Comparison of ENCODE assay signal across 26 cellular contexts in genomic region chr2:38174131-38174530, GRCh38.
DNase-seq lines count a peak whose midpoint lies in the region; FAIRE-seq and TF ChIP-seq lines count a peak whose summit lies in the region.
"Had no signal": no experiment of that assay in that cellular context is flagged by ENCODE, and none has a peak within 500 bp of the region (broad histone marks: within the 10 kb centered on the region; RNA-seq: fewer than 3 reads in every experiment).

No MANE protein-coding gene starts in this region.

- POLR2A ChIA-PET in MCF 10A (lab: Yijun Ruan, JAX), result interaction anchor here (0.7 to 12.7 kb wide), 16 partner anchors 14 to 249 kb away, joined by 3 to 168 read pairs (median 6); partner anchors contain the start of genes CYP1B1 and RMDN2

- peaks cover 22% of the 10 kb centered on the region for H3K36me3 Mint-ChIP-seq in MCF 10A (ENCODE audit: insufficient read depth, unreplicated experiment)
- H3K36me3 Mint-ChIP-seq in nephron progenitor cell (ENCODE audit: low read depth), result no peaks in the 10 kb centered on the region
- H3K36me3 Mint-ChIP-seq: brain; CD8-positive, alpha-beta memory T cell; memory B cell; naive B cell had no signal

- H3K27ac ChIP-seq in breast epithelium, result peak overlapping the region; percentile 50 to 80
- H3K27ac ChIP-seq in epithelial cell of prostate, result peak overlapping the region; percentile 44
- no peak overlapping the region for H3K27ac ChIP-seq in tibial artery
- H3K27ac ChIP-seq: 22Rv1, ovary had no signal

- peak; percentile 67 for FAIRE-seq in urothelium cell line (lab: Jason Lieb, UNC)
- FAIRE-seq: kidney had no signal

- no peak overlapping the region for H3K4me3 ChIP-seq in breast epithelium
- no peak overlapping the region for H3K4me3 ChIP-seq in tibial artery
- H3K4me3 ChIP-seq in lower leg skin (ENCODE audit: low read depth, poor library complexity, severe bottlenecking), result no peak overlapping the region
- H3K4me3 ChIP-seq: coronary artery, ovary had no signal

- H3K27ac Mint-ChIP-seq in MCF 10A (ENCODE audit: low read depth, unreplicated experiment) (no peak overlapping the region), nephron progenitor cell (peak overlapping the region; percentile 23)
- H3K27ac Mint-ChIP-seq: activated naive CD8-positive, alpha-beta T cell treated with anti-CD3 and anti-CD28 coated beads, Interleukin-2, amount 50 U/mL, for 24 hours; CD8-positive, alpha-beta memory T cell; endodermal cell; memory B cell; naive B cell; T-helper 1 cell treated with Interleukin-12 subunit alpha and Interleukin-12 subunit beta and Interleukin-4 antibody, amounts not matched to agents 30 μg/mL and 1 μg/mL, for 36 hours had no signal

- H3K9me3 ChIP-seq in breast epithelium (no peaks in the 10 kb centered on the region), tibial artery (no peaks in the 10 kb centered on the region)
- H3K9me3 ChIP-seq: ovary had no signal

- peaks cover 72% of the 10 kb centered on the region for H3K4me1 Mint-ChIP-seq in MCF 10A (ENCODE audit: insufficient read depth, unreplicated experiment)
- H3K4me1 Mint-ChIP-seq in nephron progenitor cell, result peaks cover 28% of the 10 kb centered on the region
- H3K4me1 Mint-ChIP-seq: activated naive CD8-positive, alpha-beta T cell treated with anti-CD3 and anti-CD28 coated beads, Interleukin-2, amount 50 U/mL, for 24 hours; brain; CD8-positive, alpha-beta memory T cell; endodermal cell had no signal

- H3K36me3 ChIP-seq in breast epithelium, result no peaks in the 10 kb centered on the region
- no peaks in the 10 kb centered on the region for H3K36me3 ChIP-seq in tibial artery
- H3K36me3 ChIP-seq: ovary had no signal

- WGBS in lower leg skin, 2 donors, result 83 to 90% methylated on average over 2 of the region's 2 CpGs

- H3K27me3 ChIP-seq in breast epithelium (no peaks in the 10 kb centered on the region), tibial artery (no peaks in the 10 kb centered on the region)
- H3K27me3 ChIP-seq: ovary had no signal

- TF ChIP-seq CTCF in breast epithelium (IDR thresholded peaks at IDR 0.05) (no peak), MCF 10A (IDR thresholded peaks at IDR 0.05; ENCODE audit: unreplicated experiment) (no peak), nephron progenitor cell (IDR thresholded peaks at IDR 0.05) (no peak), tibial artery (IDR thresholded peaks at IDR 0.05) (no peak), lower leg skin (IDR thresholded peaks at IDR 0.05) (no peak)

- TF ChIP-seq POLR2A in breast epithelium (IDR thresholded peaks at IDR 0.05) (no peak), lower leg skin (IDR thresholded peaks at IDR 0.05) (no peak)

- CTCF ChIA-PET in MCF 10A (lab: Yijun Ruan, JAX), result interaction anchor here (0.7 to 1.2 kb wide), 3 partner anchors 11 to 98 kb away, joined by 4 to 6 read pairs (median 4); partner anchors contain the start of gene CYP1B1

- no peak overlapping the region for H3K4me3 Mint-ChIP-seq in MCF 10A (ENCODE audit: unreplicated experiment)
- no peak overlapping the region for H3K4me3 Mint-ChIP-seq in nephron progenitor cell
- H3K4me3 Mint-ChIP-seq: activated naive CD8-positive, alpha-beta T cell treated with anti-CD3 and anti-CD28 coated beads, Interleukin-2, amount 50 U/mL, for 24 hours; brain; CD8-positive, alpha-beta memory T cell; endodermal cell; memory B cell; naive B cell; T-helper 1 cell treated with Interleukin-12 subunit alpha and Interleukin-12 subunit beta and Interleukin-4 antibody, amounts not matched to agents 30 μg/mL and 1 μg/mL, for 36 hours had no signal

- H3K9me3 Mint-ChIP-seq in MCF 10A (ENCODE audit: unreplicated experiment) (no peaks in the 10 kb centered on the region), nephron progenitor cell (peaks cover 12% of the 10 kb centered on the region)
- H3K9me3 Mint-ChIP-seq: activated naive CD8-positive, alpha-beta T cell treated with anti-CD3 and anti-CD28 coated beads, Interleukin-2, amount 50 U/mL, for 24 hours; brain; CD8-positive, alpha-beta memory T cell; endodermal cell; T-helper 1 cell treated with Interleukin-12 subunit alpha and Interleukin-12 subunit beta and Interleukin-4 antibody, amounts not matched to agents 30 μg/mL and 1 μg/mL, for 36 hours had no signal

- intact Hi-C loops in breast epithelium (cut with DNase I; ENCODE audit: low total_unique reads) (loop anchor here (2.0 kb wide), 1 partner anchor 53 kb away; no protein-coding TSS in a partner anchor), MCF 10A (cut with micrococcal nuclease) (loop anchor here (1.0 to 5.0 kb wide), 5 partner anchors 26 to 97 kb away; partner anchors contain the start of gene CYP1B1), tibial artery (cut with DNase I; ENCODE audit: low total_unique reads) (no loop called here), lower leg skin (cut with DNase I; ENCODE audit: low total_unique reads) (no loop called here)

- H3K4me1 ChIP-seq in breast epithelium (peaks cover 15 to 20% of the 10 kb centered on the region in 2 donors), tibial artery (peaks cover 0 to 7% (median 1%) of the 10 kb centered on the region in 4 donors)

- DNase-seq in breast epithelium (ENCODE audit: low spot score in 2 of 2) (no peak), MCF 10A (ENCODE audit: unreplicated experiment) (no peak), epithelial cell of prostate (ENCODE audit: low read depth, low spot score) (no peak), nephron progenitor cell (no peak), urothelium cell line (ENCODE audit: low spot score) (no peak), C1 segment of cervical spinal cord (lab: John Stamatoyannopoulos, UW) (no peak), tibial artery (no peak), lower leg skin (ENCODE audit: low spot score in 2 of 2) (no peak)
- DNase-seq: activated gamma-delta T cell treated with Interleukin-2 at 50 U/mL for 16 hours; activated naive CD8-positive, alpha-beta T cell treated with anti-CD3 and anti-CD28 coated beads, Interleukin-2, amount 50 U/mL, for 24 hours; CD8-positive, alpha-beta memory T cell; DMS153; endodermal cell; H7; Kasumi-1; kidney; naive B cell; NCI-H2171; NCI-H524; ovary; stimulated activated naive CD8-positive, alpha-beta T cell treated with anti-CD3 and anti-CD28 coated beads, Interleukin-15, Interleukin-2, amounts not matched to agents 100 U/mL and 50 U/mL, for 24 hours had no signal

- no TSS peak for BruUV-seq in MCF 10A (replicated peaks; lab: Mats Ljungman, UMichigan)

- H3K27me3 Mint-ChIP-seq in MCF 10A (ENCODE audit: insufficient read depth, unreplicated experiment) (no peaks in the 10 kb centered on the region), nephron progenitor cell (ENCODE audit: low read depth, poor library complexity) (peaks cover 4% of the 10 kb centered on the region)

Comparison
In these comparisons a context has a peak if more than half of its experiments do, and no peak if none do; other contexts are left out.
1. H3K27ac ChIP-seq: peak in breast epithelium (2 of 2) and epithelial cell of prostate (single experiment); none in tibial artery (0 of 2).
2. intact Hi-C loops: an anchor here in breast epithelium (2.0 kb wide) and MCF 10A (1.0 to 5.0 kb wide); none called in tibial artery and lower leg skin.